ENCODE assay signal across 21 cellular contexts in the genomic region with DNA sequence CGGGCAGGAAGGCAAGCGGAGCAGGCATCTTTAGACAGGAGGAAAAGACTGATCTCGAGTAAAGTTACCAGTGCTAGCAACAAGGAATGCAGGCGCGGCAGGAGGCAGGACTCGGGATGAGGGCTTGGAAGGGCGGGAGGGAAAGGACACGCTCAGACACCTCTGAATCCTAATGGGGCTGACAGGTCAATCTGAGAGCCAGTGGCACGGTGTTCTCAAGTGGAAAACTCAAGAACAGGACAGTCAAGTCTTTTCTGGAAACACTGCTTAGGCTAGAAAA.
A peak's percentile ranks its signal among the peaks of the same experiment; 100 is the strongest.
DNase-seq lines count a peak whose midpoint lies in the region; ATAC-seq and TF ChIP-seq lines count a peak whose summit lies in the region.
"Had no signal": no experiment of that assay in that cellular context is flagged by ENCODE, and none has a peak within 500 bp of the region (broad histone marks: within the 10 kb centered on the region; RNA-seq: fewer than 3 reads in every experiment).

No MANE protein-coding gene starts in this region.

- no peaks in the 10 kb centered on the region for H3K9me3 ChIP-seq in BE2C
- H3K9me3 ChIP-seq in HUES64 (ENCODE audit: insufficient read depth, low read depth, low read length) = no peaks in the 10 kb centered on the region
- H3K9me3 ChIP-seq in iPS-15b (ENCODE audit: control insufficient read depth, insufficient read depth, low read length) = no peaks in the 10 kb centered on the region
- no peaks in the 10 kb centered on the region for H3K9me3 ChIP-seq in neural progenitor cell (ENCODE audit: low read depth)
- H3K9me3 ChIP-seq in mesenchymal stem cell (ENCODE audit: control insufficient read depth, low read length) = no peaks in the 10 kb centered on the region
- H3K9me3 ChIP-seq in WERI-Rb-1 (ENCODE audit: severe bottlenecking) = no peaks in the 10 kb centered on the region
- H3K9me3 ChIP-seq: left ventricle myocardium inferior, psoas muscle, tibial artery had no signal

- H2BK5ac ChIP-seq in mesenchymal stem cell (ENCODE audit: low read depth, low read length, poor library complexity, severe bottlenecking) = no peak overlapping the region

- H2BK120ac ChIP-seq in mesenchymal stem cell (ENCODE audit: low read depth, low read length) = no peak overlapping the region

- H3K4me3 Mint-ChIP-seq in neural progenitor cell = peak overlapping the region; percentile 78

- no peak overlapping the region for H3K14ac ChIP-seq in mesenchymal stem cell (ENCODE audit: low read length in 2 of 2)

- no peak for TF ChIP-seq CTCF in BE2C (IDR thresholded peaks at IDR 0.05; ENCODE audit: low read depth, low read length)
- no peak for TF ChIP-seq CTCF in neural progenitor cell (IDR thresholded peaks at IDR 0.05)
- no peak for TF ChIP-seq CTCF in WERI-Rb-1 (IDR thresholded peaks at IDR 0.05; ENCODE audit: low read depth, low read length)

- peak overlapping the region; percentile 22 for H3K27ac Mint-ChIP-seq in neural progenitor cell
- H3K27ac Mint-ChIP-seq in activated naive CD4-positive, alpha-beta T cell treated with anti-CD3 and anti-CD28 coated beads, Interleukin-2, amount 50 U/mL, for 72 hours = peak overlapping the region in 1 of 2 donors; percentile 58

- H3F3A ChIP-seq in neural progenitor cell (ENCODE audit: low read depth) = peaks cover 6% of the 10 kb centered on the region

- H3K18ac ChIP-seq in mesenchymal stem cell (ENCODE audit: low read depth in 1 of 2, low read length in 2 of 2) = no peak overlapping the region

- no peak overlapping the region for H2BK15ac ChIP-seq in mesenchymal stem cell (ENCODE audit: low read depth, poor library complexity, severe bottlenecking)

- H3K4me2 ChIP-seq in neural progenitor cell = peak overlapping the region; percentile 82
- H3K4me2 ChIP-seq in mesenchymal stem cell (ENCODE audit: low read length, poor library complexity, severe bottlenecking) = no peak overlapping the region

- H3K79me2 ChIP-seq in neural progenitor cell (ENCODE audit: low read depth) = no peaks in the 10 kb centered on the region

- H3K36me3 Mint-ChIP-seq in neural progenitor cell = no peaks in the 10 kb centered on the region
- H3K36me3 Mint-ChIP-seq in activated naive CD4-positive, alpha-beta T cell treated with anti-CD3 and anti-CD28 coated beads, Interleukin-2, amount 50 U/mL, for 72 hours = no peaks in the 10 kb centered on the region

- no peak overlapping the region for H4K8ac ChIP-seq in mesenchymal stem cell (ENCODE audit: low read length)

- no peak for ATAC-seq in HG03439 (IDR thresholded peaks at IDR 0.05; ENCODE audit: unreplicated experiment)
- no peak for ATAC-seq in activated naive CD4-positive, alpha-beta T cell treated with anti-CD3 and anti-CD28 coated beads, Interleukin-2, amount 50 U/mL, for 72 hours
- ATAC-seq: K562, psoas muscle had no signal

- H3K4me1 ChIP-seq in BE2C = no peaks in the 10 kb centered on the region
- peaks cover 10% of the 10 kb centered on the region; the same call in 1 of the 2 replicates for H3K4me1 ChIP-seq in HUES64 (ENCODE audit: insufficient read depth, low read length)
- H3K4me1 ChIP-seq in iPS-15b (ENCODE audit: control insufficient read depth, insufficient read depth, low read length) = no peaks in the 10 kb centered on the region
- H3K4me1 ChIP-seq in neural progenitor cell = peaks cover 25% of the 10 kb centered on the region
- H3K4me1 ChIP-seq in mesenchymal stem cell (ENCODE audit: control insufficient read depth, insufficient read depth, low read depth, low read length) = no peaks in the 10 kb centered on the region
- H3K4me1 ChIP-seq: psoas muscle, tibial artery had no signal

- H3K27ac ChIP-seq in HUES64 (ENCODE audit: low read depth, low read length) (no peak overlapping the region), neural progenitor cell (no peak overlapping the region), mesenchymal stem cell (ENCODE audit: low read length, poor library complexity, severe bottlenecking) (no peak overlapping the region), WERI-Rb-1 (no peak overlapping the region)
- H3K27ac ChIP-seq: C4-2B, GM23248, left ventricle myocardium inferior, psoas muscle, tibial artery had no signal

- H3K36me3 ChIP-seq in BE2C (no peaks in the 10 kb centered on the region), HUES64 (ENCODE audit: insufficient read depth, low read length) (no peaks in the 10 kb centered on the region), iPS-15b (ENCODE audit: control insufficient read depth, insufficient read depth, low read length) (no peaks in the 10 kb centered on the region), neural progenitor cell (no peaks in the 10 kb centered on the region), mesenchymal stem cell (ENCODE audit: control insufficient read depth in 1 of 2, insufficient read depth in 2 of 2, low read depth in 1 of 2, low read length in 2 of 2) (no peaks in the 10 kb centered on the region), WERI-Rb-1 (no peaks in the 10 kb centered on the region)
- H3K36me3 ChIP-seq: left ventricle myocardium inferior, tibial artery had no signal

- no peak overlapping the region for H4K91ac ChIP-seq in mesenchymal stem cell (ENCODE audit: low read length)

- H2AFZ ChIP-seq in neural progenitor cell (replicated peaks) = peak overlapping the region; percentile 91
- no peak overlapping the region for H2AFZ ChIP-seq in mesenchymal stem cell (ENCODE audit: low read depth, low read length)
- H2AFZ ChIP-seq: GM23248 had no signal

- H3K9ac ChIP-seq in HUES64 (ENCODE audit: low read depth, low read length) (no peak overlapping the region), iPS-15b (ENCODE audit: low read depth, low read length) (no peak overlapping the region), neural progenitor cell (no peak overlapping the region), mesenchymal stem cell (ENCODE audit: low read length) (no peak overlapping the region)
- H3K9ac ChIP-seq: GM23248 had no signal

- H4K20me1 ChIP-seq in neural progenitor cell (ENCODE audit: low read depth) = no peaks in the 10 kb centered on the region

- DNase-seq in BE2C (no peak), neural progenitor cell (ENCODE audit: low spot score) (peak; percentile 63), mesenchymal stem cell (no peak), WERI-Rb-1 (no peak)
- DNase-seq in activated naive CD4-positive, alpha-beta T cell treated with anti-CD3 and anti-CD28 coated beads, Interleukin-2, amount 50 U/mL, for 72 hours (ENCODE audit: low spot score in 2 of 2) = no peak
- DNase-seq: activated CD4-positive, alpha-beta T cell treated with anti-CD3 and anti-CD28 coated beads for 48 hours; GM23248; left ventricle myocardium inferior; MV-4-11; NCI-H1930; NCI-H446 treated with DMSO at 0.1 percent for 48 hours; psoas muscle; RPMI8226; small intestine; stimulated activated CD4-positive, alpha-beta T cell treated with anti-CD3 and anti-CD28 coated beads, Interleukin-4, amount 100 ng/mL, for 4 hours; tibial artery had no signal

- peaks cover 7% of the 10 kb centered on the region for H3K27me3 Mint-ChIP-seq in neural progenitor cell (ENCODE audit: insufficient read depth, low read depth)

- no peaks in the 10 kb centered on the region for H3K79me1 ChIP-seq in mesenchymal stem cell (replicated peaks; ENCODE audit: low read length, poor library complexity, severe bottlenecking)

- H3K4me3 ChIP-seq in BE2C (ENCODE audit: low read depth, low read length) (peak overlapping the region; percentile 56), HUES64 (ENCODE audit: low read length) (peak overlapping the region; percentile 35), iPS-15b (ENCODE audit: low read depth, low read length) (peak overlapping the region; percentile 62), neural progenitor cell (peak overlapping the region; percentile 41), mesenchymal stem cell (ENCODE audit: insufficient read depth in 1 of 2, low read depth in 1 of 2, low read length in 2 of 2) (no peak overlapping the region), WERI-Rb-1 (ENCODE audit: low read depth, low read length) (no peak overlapping the region)
- H3K4me3 ChIP-seq: GM23248, K562, psoas muscle, tibial artery had no signal

- no peak overlapping the region for H2AK5ac ChIP-seq in mesenchymal stem cell (ENCODE audit: low read length, severe bottlenecking)

- no peak overlapping the region for H2BK12ac ChIP-seq in mesenchymal stem cell (ENCODE audit: low read length in 2 of 2)

- 71% methylated on average over 9 of the region's 9 CpGs for WGBS in HUES64
- 49% methylated on average over 9 of the region's 9 CpGs for WGBS in mesenchymal stem cell

- peaks cover 43% of the 10 kb centered on the region for H3K4me1 Mint-ChIP-seq in neural progenitor cell

- H3K27me3 ChIP-seq in BE2C = no peaks in the 10 kb centered on the region
- peaks cover 21% of the 10 kb centered on the region for H3K27me3 ChIP-seq in HUES64 (ENCODE audit: insufficient read depth, low read length)
- H3K27me3 ChIP-seq in iPS-15b (ENCODE audit: control insufficient read depth, insufficient read depth, low read length) = peaks cover 37% of the 10 kb centered on the region
- peaks cover 11% of the 10 kb centered on the region for H3K27me3 ChIP-seq in neural progenitor cell
- H3K27me3 ChIP-seq in mesenchymal stem cell (ENCODE audit: control insufficient read depth in 1 of 2, insufficient read depth in 1 of 2, low read length in 2 of 2) = peaks cover 0 to 5% of the 10 kb centered on the region in 2 experiments
- H3K27me3 ChIP-seq in WERI-Rb-1 (ENCODE audit: insufficient read depth, low read depth, severe bottlenecking) = no peaks in the 10 kb centered on the region

- no peak overlapping the region for H3K4ac ChIP-seq in mesenchymal stem cell (ENCODE audit: low read depth in 1 of 2, low read length in 2 of 2)

- no peaks in the 10 kb centered on the region for H3K9me3 Mint-ChIP-seq in neural progenitor cell
- H3K9me3 Mint-ChIP-seq in activated naive CD4-positive, alpha-beta T cell treated with anti-CD3 and anti-CD28 coated beads, Interleukin-2, amount 50 U/mL, for 72 hours = no peaks in the 10 kb centered on the region

- no peak overlapping the region for H3K23ac ChIP-seq in mesenchymal stem cell (ENCODE audit: low read length in 2 of 2)

Comparison
In these comparisons a context has a peak if more than half of its experiments do, and no peak if none do; other contexts are left out.
1. H3K4me3 ChIP-seq: peak in BE2C (single experiment), HUES64 (single experiment), iPS-15b (single experiment) and neural progenitor cell (single experiment); none in mesenchymal stem cell (0 of 2) and WERI-Rb-1 (single experiment).